Comparison of ENCODE assay signal across 1 cellular context in genomic region chr2:156437876-156438410, GRCh38.
TF ChIP-seq lines count a peak whose summit lies in the region.

No MANE protein-coding gene starts in this region.

TF ChIP-seq in GM12878, 131 proteins besides CTCF, POLR2A, EP300 and RAD21 (continued from another document):
- TF ChIP-seq, protein P1, sequence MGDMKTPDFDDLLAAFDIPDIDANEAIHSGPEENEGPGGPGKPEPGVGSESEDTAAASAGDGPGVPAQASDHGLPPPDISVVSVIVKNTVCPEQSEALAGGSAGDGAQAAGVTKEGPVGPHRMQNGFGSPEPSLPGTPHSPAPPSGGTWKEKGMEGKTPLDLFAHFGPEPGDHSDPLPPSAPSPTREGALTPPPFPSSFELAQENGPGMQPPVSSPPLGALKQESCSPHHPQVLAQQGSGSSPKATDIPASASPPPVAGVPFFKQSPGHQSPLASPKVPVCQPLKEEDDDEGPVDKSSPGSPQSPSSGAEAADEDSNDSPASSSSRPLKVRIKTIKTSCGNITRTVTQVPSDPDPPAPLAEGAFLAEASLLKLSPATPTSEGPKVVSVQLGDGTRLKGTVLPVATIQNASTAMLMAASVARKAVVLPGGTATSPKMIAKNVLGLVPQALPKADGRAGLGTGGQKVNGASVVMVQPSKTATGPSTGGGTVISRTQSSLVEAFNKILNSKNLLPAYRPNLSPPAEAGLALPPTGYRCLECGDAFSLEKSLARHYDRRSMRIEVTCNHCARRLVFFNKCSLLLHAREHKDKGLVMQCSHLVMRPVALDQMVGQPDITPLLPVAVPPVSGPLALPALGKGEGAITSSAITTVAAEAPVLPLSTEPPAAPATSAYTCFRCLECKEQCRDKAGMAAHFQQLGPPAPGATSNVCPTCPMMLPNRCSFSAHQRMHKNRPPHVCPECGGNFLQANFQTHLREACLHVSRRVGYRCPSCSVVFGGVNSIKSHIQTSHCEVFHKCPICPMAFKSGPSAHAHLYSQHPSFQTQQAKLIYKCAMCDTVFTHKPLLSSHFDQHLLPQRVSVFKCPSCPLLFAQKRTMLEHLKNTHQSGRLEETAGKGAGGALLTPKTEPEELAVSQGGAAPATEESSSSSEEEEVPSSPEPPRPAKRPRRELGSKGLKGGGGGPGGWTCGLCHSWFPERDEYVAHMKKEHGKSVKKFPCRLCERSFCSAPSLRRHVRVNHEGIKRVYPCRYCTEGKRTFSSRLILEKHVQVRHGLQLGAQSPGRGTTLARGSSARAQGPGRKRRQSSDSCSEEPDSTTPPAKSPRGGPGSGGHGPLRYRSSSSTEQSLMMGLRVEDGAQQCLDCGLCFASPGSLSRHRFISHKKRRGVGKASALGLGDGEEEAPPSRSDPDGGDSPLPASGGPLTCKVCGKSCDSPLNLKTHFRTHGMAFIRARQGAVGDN (IDR thresholded peaks at IDR 0.05): no peak
- no peak for TF ChIP-seq HDAC6 (IDR thresholded peaks at IDR 0.05; ENCODE audit: unreplicated experiment)
- no peak for TF ChIP-seq EGR1 (IDR thresholded peaks at IDR 0.05; ENCODE audit: borderline replicate concordance in 1 of 2, low read depth in 2 of 2, low read length in 2 of 2)
- TF ChIP-seq SPI1 (IDR thresholded peaks at IDR 0.05; ENCODE audit: borderline replicate concordance, insufficient read depth, low read depth, low read length): no peak
- no peak for TF ChIP-seq SUPT20H (IDR thresholded peaks at IDR 0.05; ENCODE audit: borderline replicate concordance, control insufficient read depth, low read depth, low read length)
- no peak for TF ChIP-seq KLF5 (IDR thresholded peaks at IDR 0.05; ENCODE audit: partially characterized antibody)
- no peak for TF ChIP-seq MEF2B (IDR thresholded peaks at IDR 0.05; ENCODE audit: partially characterized antibody, poor library complexity, severe bottlenecking)
- TF ChIP-seq ASH2L (IDR thresholded peaks at IDR 0.05; ENCODE audit: borderline replicate concordance, low read depth): no peak
- no peak for TF ChIP-seq ZNF622 (IDR thresholded peaks at IDR 0.05)
